23 cellular contexts compared by ENCODE assay signal in genomic region chr19:1058112-1058511, GRCh38. TPM values are rescaled to one million over a fixed set of nuclear protein-coding genes. Genes with fewer than 3 reads are reported as not detected.
DNase-seq lines count a peak whose midpoint lies in the region; ATAC-seq lines count a peak whose summit lies in the region.
"Had no signal": no experiment of that assay in that cellular context is flagged by ENCODE, and none has a peak within 500 bp of the region (broad histone marks: within the 10 kb centered on the region; RNA-seq: fewer than 3 reads in every experiment).

No MANE protein-coding gene starts in this region.

- H3K4me1 ChIP-seq in Karpas-422 (ENCODE audit: low read length) = peaks cover 19% of the 10 kb centered on the region

- no peaks in the 10 kb centered on the region for H3K27me3 ChIP-seq in Karpas-422 (ENCODE audit: low read length)

- no peaks in the 10 kb centered on the region for H3K9me3 Mint-ChIP-seq in stimulated activated naive CD8-positive, alpha-beta T cell treated with anti-CD3 and anti-CD28 coated beads, Interleukin-15, Interleukin-2, amounts not matched to agents 100 ng/mL and 50 ng/mL, for 24 hours
- H3K9me3 Mint-ChIP-seq in effector memory CD8-positive, alpha-beta T cell = no peaks in the 10 kb centered on the region

- H3K27me3 Mint-ChIP-seq in stimulated activated naive CD8-positive, alpha-beta T cell treated with anti-CD3 and anti-CD28 coated beads, Interleukin-15, Interleukin-2, amounts not matched to agents 100 ng/mL and 50 ng/mL, for 24 hours = no peaks in the 10 kb centered on the region
- H3K27me3 Mint-ChIP-seq in effector memory CD8-positive, alpha-beta T cell = no peaks in the 10 kb centered on the region
- H3K27me3 Mint-ChIP-seq: activated CD4-positive, alpha-beta T cell treated with anti-CD3 and anti-CD28 coated beads, Interleukin-2, amount 10 ng/mL, durations not matched to agents 7 days and 5 days; progenitor cell of endocrine pancreas had no signal

- no peak overlapping the region for H3K9ac ChIP-seq in Karpas-422 (ENCODE audit: low read length)

- H3K4me2 ChIP-seq in Karpas-422 (ENCODE audit: low read depth, low read length, poor library complexity, severe bottlenecking) = no peak overlapping the region

- peaks cover 12% of the 10 kb centered on the region for H3K36me3 Mint-ChIP-seq in stimulated activated naive CD8-positive, alpha-beta T cell treated with anti-CD3 and anti-CD28 coated beads, Interleukin-15, Interleukin-2, amounts not matched to agents 100 ng/mL and 50 ng/mL, for 24 hours (ENCODE audit: low read depth)
- H3K36me3 Mint-ChIP-seq in effector memory CD8-positive, alpha-beta T cell (ENCODE audit: insufficient read depth) = peaks cover 17% of the 10 kb centered on the region

- H3K4me3 Mint-ChIP-seq in stimulated activated naive CD8-positive, alpha-beta T cell treated with anti-CD3 and anti-CD28 coated beads, Interleukin-15, Interleukin-2, amounts not matched to agents 100 ng/mL and 50 ng/mL, for 24 hours = no peak overlapping the region
- peak overlapping the region; percentile 42 to 53 for H3K4me3 Mint-ChIP-seq in effector memory CD8-positive, alpha-beta T cell
- H3K4me3 Mint-ChIP-seq: activated CD4-positive, alpha-beta T cell treated with anti-CD3 and anti-CD28 coated beads, Interleukin-2, amount 10 ng/mL, durations not matched to agents 7 days and 5 days; brain had no signal

- no peak overlapping the region for H3K4me3 ChIP-seq in Karpas-422 (ENCODE audit: low read length)
- H3K4me3 ChIP-seq: thoracic aorta had no signal

- H3K9me3 ChIP-seq in Karpas-422 (ENCODE audit: low read length) = no peaks in the 10 kb centered on the region

- H3K9me2 ChIP-seq in Karpas-422 (replicated peaks; ENCODE audit: insufficient read depth, low read length) = no peaks in the 10 kb centered on the region

- no peak for DNase-seq in stimulated activated naive CD8-positive, alpha-beta T cell treated with anti-CD3 and anti-CD28 coated beads, Interleukin-15, Interleukin-2, amounts not matched to agents 100 U/mL and 50 U/mL, for 24 hours
- peak; percentile 74 for DNase-seq in Karpas-422
- DNase-seq in effector memory CD8-positive, alpha-beta T cell = no peak
- no peak for DNase-seq in SW 1271 (lab: John Stamatoyannopoulos, UW)
- DNase-seq in GM19240 (ENCODE audit: insufficient read length, low spot score) = no peak
- no peak for DNase-seq in NCI-H1694 treated with DMSO at 0.1 percent for 48 hours (lab: John Stamatoyannopoulos, UW)
- DNase-seq: activated CD4-positive, alpha-beta T cell treated with anti-CD3 and anti-CD28 coated beads, Interleukin-2, amount 10 ng/mL, durations not matched to agents 7 days and 5 days; activated CD8-positive, alpha-beta memory T cell treated with anti-CD3 and anti-CD28 coated beads, Interleukin-2, amount 50 U/mL, for 48 hours; hypothalamus; NCI-H774; stimulated activated CD4-positive, alpha-beta T cell treated with anti-CD3 and anti-CD28 coated beads, Interleukin-4, amount 100 ng/mL, for 4 hours; stimulated activated naive CD4-positive, alpha-beta T cell treated with Interleukin-2 at 50 U/mL for 16 hours had no signal

- peak overlapping the region; percentile 1 for H3K27ac Mint-ChIP-seq in stimulated activated naive CD8-positive, alpha-beta T cell treated with anti-CD3 and anti-CD28 coated beads, Interleukin-15, Interleukin-2, amounts not matched to agents 100 ng/mL and 50 ng/mL, for 24 hours
- H3K27ac Mint-ChIP-seq in effector memory CD8-positive, alpha-beta T cell = peak overlapping the region; percentile 33 to 60
- H3K27ac Mint-ChIP-seq: brain, progenitor cell of endocrine pancreas had no signal

- H3K79me2 ChIP-seq in Karpas-422 (ENCODE audit: low read length) = no peaks in the 10 kb centered on the region

- 0 out of 2 replicates have a peak overlapping the region, but pooled peaks have one; percentile 40 for H3K27ac ChIP-seq in Karpas-422 (ENCODE audit: low read length)
- H3K27ac ChIP-seq: thoracic aorta had no signal

- H4K20me1 ChIP-seq in Karpas-422 (ENCODE audit: insufficient read depth, low read depth, low read length) = no peaks in the 10 kb centered on the region

- no peak overlapping the region for H2AFZ ChIP-seq in Karpas-422 (ENCODE audit: low read length)

- ATAC-seq in stimulated activated naive CD8-positive, alpha-beta T cell treated with anti-CD3 and anti-CD28 coated beads, Interleukin-15, Interleukin-2, amounts not matched to agents 100 U/mL and 50 U/mL, for 24 hours = no peak
- ATAC-seq in effector memory CD8-positive, alpha-beta T cell (replicated peaks) = peak; percentile 45
- ATAC-seq: sciatic nerve had no signal

- H3K4me1 Mint-ChIP-seq in stimulated activated naive CD8-positive, alpha-beta T cell treated with anti-CD3 and anti-CD28 coated beads, Interleukin-15, Interleukin-2, amounts not matched to agents 100 ng/mL and 50 ng/mL, for 24 hours (ENCODE audit: low read depth) = peaks cover 13% of the 10 kb centered on the region
- peaks cover 17 to 18% of the 10 kb centered on the region in 2 donors for H3K4me1 Mint-ChIP-seq in effector memory CD8-positive, alpha-beta T cell (ENCODE audit: low read depth in 2 of 2)
- H3K4me1 Mint-ChIP-seq: brain had no signal

- no peaks in the 10 kb centered on the region for H3K36me3 ChIP-seq in Karpas-422 (ENCODE audit: insufficient read depth, low read length)
- H3K36me3 ChIP-seq: thoracic aorta had no signal

RNA-seq across cellular contexts. Expression of gene ARHGAP45, which starts 8.9 kb away (rescaled TPM):
- 31.5 and 114 TPM in 2 replicates for total RNA-seq in Karpas-422 (2014; rRNA removed; shearing (Covaris generic); ENCODE audit: low replicate concordance)

RNA-seq across cellular contexts. Expression of gene ABCA7, which starts 18.2 kb away (rescaled TPM):
- total RNA-seq in Karpas-422 (2014; rRNA removed; shearing (Covaris generic); ENCODE audit: low replicate concordance) = 23.8 and 31.7 TPM in 2 replicates

RNA-seq across cellular contexts. Expression of gene CNN2, which starts 31.7 kb away (rescaled TPM):
- 88.6 and 97.9 TPM in 2 replicates for total RNA-seq in Karpas-422 (2014; rRNA removed; shearing (Covaris generic); ENCODE audit: low replicate concordance)

RNA-seq across cellular contexts. Expression of gene RNU6-2, which starts 36.8 kb away (rescaled TPM):
- total RNA-seq in Karpas-422 (2014; rRNA removed; shearing (Covaris generic); ENCODE audit: low replicate concordance) = not detected in 2 replicates
- total RNA-seq: activated CD4-positive, alpha-beta T cell treated with anti-CD3 and anti-CD28 coated beads, Interleukin-2, amount 10 ng/mL, durations not matched to agents 7 days and 5 days; cerebellum; G401; H4; left lobe of liver; M059J; progenitor cell of endocrine pancreas; sciatic nerve; SK-MEL-5; thoracic aorta had no signal

RNA-seq across cellular contexts. Expression of gene POLR2E, which starts 37.1 kb away (rescaled TPM):
- 117 and 222 TPM in 2 replicates for total RNA-seq in Karpas-422 (2014; rRNA removed; shearing (Covaris generic); ENCODE audit: low replicate concordance)
